In the genomic region with DNA sequence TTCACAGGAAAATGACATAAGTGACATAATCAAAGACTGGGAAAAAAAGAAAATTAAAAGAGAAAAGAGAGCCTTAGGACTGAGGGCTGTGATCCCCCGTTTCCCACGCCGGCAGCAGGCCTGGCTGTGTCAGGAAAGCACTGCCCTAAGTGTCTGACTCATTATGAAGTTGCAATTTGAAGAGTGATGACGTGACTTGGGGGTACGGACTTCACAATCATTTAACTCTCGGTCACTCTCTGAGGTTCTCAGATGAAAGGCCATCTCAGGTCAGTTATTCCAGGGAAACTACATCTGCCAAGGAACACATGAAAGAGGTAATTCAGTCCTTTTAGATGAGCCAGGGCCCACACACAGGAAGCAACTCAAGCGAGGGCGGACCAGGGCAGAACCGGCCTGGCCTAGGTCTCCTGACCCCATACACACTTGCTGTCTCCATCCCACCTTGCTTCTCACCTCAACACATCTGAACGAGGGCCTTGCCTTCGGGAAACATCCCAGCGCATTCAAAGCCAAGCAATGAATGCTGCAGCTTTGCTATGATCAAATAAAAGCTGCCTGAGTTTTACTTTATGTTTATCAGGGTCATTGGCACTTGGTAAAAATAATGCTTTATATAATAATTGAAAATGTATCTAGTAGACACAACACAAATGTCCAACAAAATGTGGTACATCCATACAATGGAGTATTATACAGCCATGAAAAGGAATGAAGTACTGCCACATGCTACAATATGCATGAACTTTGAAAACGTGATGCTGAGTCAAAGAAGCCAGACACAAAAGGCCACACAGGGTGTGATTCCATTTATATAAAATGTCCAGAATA, we compare ENCODE assay signal across 1 cellular context.
TF ChIP-seq lines count a peak whose summit lies in the region.

No MANE protein-coding gene starts in this region.

TF ChIP-seq in GM23338, 12 proteins besides CTCF, POLR2A, EP300 and RAD21 (continued from another document):
- TF ChIP-seq, protein P1, sequence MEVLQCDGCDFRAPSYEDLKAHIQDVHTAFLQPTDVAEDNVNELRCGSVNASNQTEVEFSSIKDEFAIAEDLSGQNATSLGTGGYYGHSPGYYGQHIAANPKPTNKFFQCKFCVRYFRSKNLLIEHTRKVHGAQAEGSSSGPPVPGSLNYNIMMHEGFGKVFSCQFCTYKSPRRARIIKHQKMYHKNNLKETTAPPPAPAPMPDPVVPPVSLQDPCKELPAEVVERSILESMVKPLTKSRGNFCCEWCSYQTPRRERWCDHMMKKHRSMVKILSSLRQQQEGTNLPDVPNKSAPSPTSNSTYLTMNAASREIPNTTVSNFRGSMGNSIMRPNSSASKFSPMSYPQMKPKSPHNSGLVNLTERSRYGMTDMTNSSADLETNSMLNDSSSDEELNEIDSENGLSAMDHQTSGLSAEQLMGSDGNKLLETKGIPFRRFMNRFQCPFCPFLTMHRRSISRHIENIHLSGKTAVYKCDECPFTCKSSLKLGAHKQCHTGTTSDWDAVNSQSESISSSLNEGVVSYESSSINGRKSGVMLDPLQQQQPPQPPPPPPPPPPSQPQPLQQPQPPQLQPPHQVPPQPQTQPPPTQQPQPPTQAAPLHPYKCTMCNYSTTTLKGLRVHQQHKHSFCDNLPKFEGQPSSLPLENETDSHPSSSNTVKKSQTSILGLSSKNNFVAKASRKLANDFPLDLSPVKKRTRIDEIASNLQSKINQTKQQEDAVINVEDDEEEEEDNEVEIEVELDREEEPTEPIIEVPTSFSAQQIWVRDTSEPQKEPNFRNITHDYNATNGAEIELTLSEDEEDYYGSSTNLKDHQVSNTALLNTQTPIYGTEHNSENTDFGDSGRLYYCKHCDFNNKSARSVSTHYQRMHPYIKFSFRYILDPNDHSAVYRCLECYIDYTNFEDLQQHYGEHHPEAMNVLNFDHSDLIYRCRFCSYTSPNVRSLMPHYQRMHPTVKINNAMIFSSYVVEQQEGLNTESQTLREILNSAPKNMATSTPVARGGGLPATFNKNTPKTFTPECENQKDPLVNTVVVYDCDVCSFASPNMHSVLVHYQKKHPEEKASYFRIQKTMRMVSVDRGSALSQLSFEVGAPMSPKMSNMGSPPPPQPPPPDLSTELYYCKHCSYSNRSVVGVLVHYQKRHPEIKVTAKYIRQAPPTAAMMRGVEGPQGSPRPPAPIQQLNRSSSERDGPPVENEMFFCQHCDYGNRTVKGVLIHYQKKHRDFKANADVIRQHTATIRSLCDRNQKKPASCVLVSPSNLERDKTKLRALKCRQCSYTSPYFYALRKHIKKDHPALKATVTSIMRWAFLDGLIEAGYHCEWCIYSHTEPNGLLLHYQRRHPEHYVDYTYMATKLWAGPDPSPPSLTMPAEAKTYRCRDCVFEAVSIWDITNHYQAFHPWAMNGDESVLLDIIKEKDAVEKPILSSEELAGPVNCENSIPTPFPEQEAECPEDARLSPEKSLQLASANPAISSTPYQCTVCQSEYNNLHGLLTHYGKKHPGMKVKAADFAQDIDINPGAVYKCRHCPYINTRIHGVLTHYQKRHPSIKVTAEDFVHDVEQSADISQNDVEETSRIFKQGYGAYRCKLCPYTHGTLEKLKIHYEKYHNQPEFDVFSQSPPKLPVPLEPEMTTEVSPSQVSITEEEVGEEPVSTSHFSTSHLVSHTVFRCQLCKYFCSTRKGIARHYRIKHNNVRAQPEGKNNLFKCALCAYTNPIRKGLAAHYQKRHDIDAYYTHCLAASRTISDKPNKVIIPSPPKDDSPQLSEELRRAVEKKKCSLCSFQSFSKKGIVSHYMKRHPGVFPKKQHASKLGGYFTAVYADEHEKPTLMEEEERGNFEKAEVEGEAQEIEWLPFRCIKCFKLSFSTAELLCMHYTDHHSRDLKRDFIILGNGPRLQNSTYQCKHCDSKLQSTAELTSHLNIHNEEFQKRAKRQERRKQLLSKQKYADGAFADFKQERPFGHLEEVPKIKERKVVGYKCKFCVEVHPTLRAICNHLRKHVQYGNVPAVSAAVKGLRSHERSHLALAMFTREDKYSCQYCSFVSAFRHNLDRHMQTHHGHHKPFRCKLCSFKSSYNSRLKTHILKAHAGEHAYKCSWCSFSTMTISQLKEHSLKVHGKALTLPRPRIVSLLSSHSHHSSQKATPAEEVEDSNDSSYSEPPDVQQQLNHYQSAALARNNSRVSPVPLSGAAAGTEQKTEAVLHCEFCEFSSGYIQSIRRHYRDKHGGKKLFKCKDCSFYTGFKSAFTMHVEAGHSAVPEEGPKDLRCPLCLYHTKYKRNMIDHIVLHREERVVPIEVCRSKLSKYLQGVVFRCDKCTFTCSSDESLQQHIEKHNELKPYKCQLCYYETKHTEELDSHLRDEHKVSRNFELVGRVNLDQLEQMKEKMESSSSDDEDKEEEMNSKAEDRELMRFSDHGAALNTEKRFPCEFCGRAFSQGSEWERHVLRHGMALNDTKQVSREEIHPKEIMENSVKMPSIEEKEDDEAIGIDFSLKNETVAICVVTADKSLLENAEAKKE (CRISPR knock-in tag; IDR thresholded peaks at IDR 0.05) = no peak
- TF ChIP-seq EZH2 (IDR thresholded peaks at IDR 0.05; ENCODE audit: low read depth, unreplicated experiment) = no peak
- TF ChIP-seq POLR2AphosphoS5 (IDR thresholded peaks at IDR 0.05; ENCODE audit: low read depth) = no peak
